Comparison of ENCODE assay signal across 26 cellular contexts in genomic region chr10:51607436-51607835, GRCh38.
A peak's percentile ranks its signal among the peaks of the same experiment; 100 is the strongest.
DNase-seq lines count a peak whose midpoint lies in the region; ATAC-seq, FAIRE-seq and TF ChIP-seq lines count a peak whose summit lies in the region.
"Had no signal": no experiment of that assay in that cellular context is flagged by ENCODE, and none has a peak within 500 bp of the region (broad histone marks: within the 10 kb centered on the region; RNA-seq: fewer than 3 reads in every experiment).

No MANE protein-coding gene starts in this region.

- H3K27ac ChIP-seq in body of pancreas (no peak overlapping the region), pancreas (no peak overlapping the region)
- H3K27ac ChIP-seq: BLaER1, GM23248, SJSA1 had no signal

- peak; percentile 8 for DNase-seq in NCI-H2227 (lab: John Stamatoyannopoulos, UW; ENCODE audit: unreplicated experiment)
- peak in 3 of 4 donors; percentile 8 to 69 (median 35) for DNase-seq in body of pancreas
- DNase-seq in pancreas = peak in 5 of 6 donors; percentile 18 to 36 (median 23)
- no peak for DNase-seq in activated T-cell treated with anti-CD3 and anti-CD28 coated beads for 4 hours
- DNase-seq: CD4-positive, CD25-positive, alpha-beta regulatory T cell; GM23248; IMR-90; KG1; MG63; NCI-H1105 treated with DMSO at 0.1 percent for 48 hours; NCI-H146; NCI-H1930; NCI-H2107; NCI-H226; NCI-H524 treated with DMSO at 0.1 percent for 48 hours; NCI-H82; Right ventricle myocardium superior; RPMI8226 had no signal

- no peak overlapping the region for H3K4me3 ChIP-seq in body of pancreas
- no peak overlapping the region for H3K4me3 ChIP-seq in pancreas
- H3K4me3 ChIP-seq: BLaER1, GM23248, HAP-1, MG63, SJSA1 had no signal

- TF ChIP-seq POLR2A in body of pancreas (IDR thresholded peaks at IDR 0.05) = no peak

- intact Hi-C loops in body of pancreas (cut with DNase I) = no loop called here
- intact Hi-C loops in pancreas (cut with DNase I) = no loop called here

- peak; percentile 22 for ATAC-seq in GM18907 (IDR thresholded peaks at IDR 0.05; ENCODE audit: unreplicated experiment)
- peak; percentile 45 for ATAC-seq in body of pancreas
- peak in 3 of 4 donors; percentile 54 to 71 (median 54) for ATAC-seq in pancreas
- ATAC-seq in stimulated activated memory B cell treated with anti-CD40 and anti-IgM and Interleukin-4, amounts not matched to agents 10 μg/mL and 1 μg/mL and 100 μg/mL, for 72 hours = no peak
- ATAC-seq in HG02870 (IDR thresholded peaks at IDR 0.05; ENCODE audit: unreplicated experiment) = no peak

- H3K4me1 Mint-ChIP-seq in stimulated activated memory B cell treated with anti-CD40 and anti-IgM and Interleukin-4, amounts not matched to agents 10 μg/mL and 1 μg/mL and 100 μg/mL, for 72 hours = no peaks in the 10 kb centered on the region
- H3K4me1 Mint-ChIP-seq: CD4-positive, CD25-positive, alpha-beta regulatory T cell had no signal

- no peak overlapping the region for H3K27ac Mint-ChIP-seq in stimulated activated memory B cell treated with anti-CD40 and anti-IgM and Interleukin-4, amounts not matched to agents 10 μg/mL and 1 μg/mL and 100 μg/mL, for 72 hours
- H3K27ac Mint-ChIP-seq: CD4-positive, CD25-positive, alpha-beta regulatory T cell had no signal

- H3K9me3 ChIP-seq in body of pancreas (peaks cover 0 to 5% (median 0%) of the 10 kb centered on the region in 3 donors), pancreas (no peaks in the 10 kb centered on the region)
- H3K9me3 ChIP-seq: BLaER1, HAP-1, MG63, SJSA1 had no signal

- TF ChIP-seq CTCF in body of pancreas (IDR thresholded peaks at IDR 0.05) (no peak), pancreas (IDR thresholded peaks at IDR 0.05) (no peak)

- H3K4me3 Mint-ChIP-seq in stimulated activated memory B cell treated with anti-CD40 and anti-IgM and Interleukin-4, amounts not matched to agents 10 μg/mL and 1 μg/mL and 100 μg/mL, for 72 hours = no peak overlapping the region
- H3K4me3 Mint-ChIP-seq: CD4-positive, CD25-positive, alpha-beta regulatory T cell had no signal

- peaks cover 9% of the 10 kb centered on the region for H3K4me1 ChIP-seq in body of pancreas
- H3K4me1 ChIP-seq in pancreas = no peaks in the 10 kb centered on the region
- H3K4me1 ChIP-seq: BLaER1, HAP-1, SJSA1 had no signal

- no peaks in the 10 kb centered on the region for H3K9me3 Mint-ChIP-seq in stimulated activated memory B cell treated with anti-CD40 and anti-IgM and Interleukin-4, amounts not matched to agents 10 μg/mL and 1 μg/mL and 100 μg/mL, for 72 hours
- H3K9me3 Mint-ChIP-seq: CD4-positive, CD25-positive, alpha-beta regulatory T cell had no signal

- H3K36me3 Mint-ChIP-seq in stimulated activated memory B cell treated with anti-CD40 and anti-IgM and Interleukin-4, amounts not matched to agents 10 μg/mL and 1 μg/mL and 100 μg/mL, for 72 hours = no peaks in the 10 kb centered on the region
- H3K36me3 Mint-ChIP-seq: CD4-positive, CD25-positive, alpha-beta regulatory T cell had no signal

- no peak for FAIRE-seq in pancreas (lab: Jason Lieb, UNC)
- FAIRE-seq: D721Med, GM18507 had no signal

- H3K36me3 ChIP-seq in body of pancreas (replicated peaks in 1 of 2; ENCODE audit: insufficient read depth in 1 of 2, low read depth in 2 of 2) (no peaks in the 10 kb centered on the region), pancreas (no peaks in the 10 kb centered on the region)
- H3K36me3 ChIP-seq: BLaER1, HAP-1, MG63, SJSA1 had no signal

- 20 to 38% methylated on average over 3 of the region's 3 CpGs for WGBS in body of pancreas, 2 donors
- 25 to 40% methylated on average over 3 of the region's 3 CpGs for WGBS in pancreas, 2 donors

- no peaks in the 10 kb centered on the region for H3K27me3 Mint-ChIP-seq in stimulated activated memory B cell treated with anti-CD40 and anti-IgM and Interleukin-4, amounts not matched to agents 10 μg/mL and 1 μg/mL and 100 μg/mL, for 72 hours
- H3K27me3 Mint-ChIP-seq: CD4-positive, CD25-positive, alpha-beta regulatory T cell had no signal

- H3K27me3 ChIP-seq in body of pancreas = no peaks in the 10 kb centered on the region
- no peaks in the 10 kb centered on the region for H3K27me3 ChIP-seq in pancreas
- H3K27me3 ChIP-seq: BLaER1, MG63, SJSA1 had no signal

Comparison
In these comparisons a context has a peak if more than half of its experiments do, and no peak if none do; other contexts are left out.
1. ATAC-seq: peak in GM18907 (single experiment), body of pancreas (single experiment) and pancreas (3 of 4); none in stimulated activated memory B cell treated with anti-CD40 and anti-IgM and Interleukin-4, amounts not matched to agents 10 μg/mL and 1 μg/mL and 100 μg/mL, for 72 hours (single experiment) and HG02870 (single experiment).